In genomic region chr2:102442967-102443828, GRCh38 we compare ENCODE assay signal across 10 cellular contexts. TPM values are rescaled to one million over a fixed set of nuclear protein-coding genes. Genes with fewer than 3 reads are reported as not detected.
DNase-seq lines count a peak whose midpoint lies in the region; ATAC-seq and TF ChIP-seq lines count a peak whose summit lies in the region.
"Had no signal": no experiment of that assay in that cellular context is flagged by ENCODE, and none has a peak within 500 bp of the region (broad histone marks: within the 10 kb centered on the region; RNA-seq: fewer than 3 reads in every experiment).

No MANE protein-coding gene starts in this region.

- H3K4me1 Mint-ChIP-seq in osteocyte (ENCODE audit: unreplicated experiment): no peaks in the 10 kb centered on the region

- peaks cover 12% of the 10 kb centered on the region for H3K27me3 Mint-ChIP-seq in osteocyte (ENCODE audit: unreplicated experiment)

- peak; percentile 42 to 57 for DNase-seq in activated CD4-positive, alpha-beta T cell treated with anti-CD3 and anti-CD28 coated beads, Interleukin-2, amount 50 U/mL, for 48 hours
- DNase-seq in esophagus muscularis mucosa (ENCODE audit: extremely low spot score) (peak; percentile 84), osteocyte (ENCODE audit: extremely low spot score, unreplicated experiment) (no peak), NCI-H1105 treated with DMSO at 0.1 percent for 48 hours (lab: John Stamatoyannopoulos, UW) (no peak)

- ATAC-seq in GM19351 (IDR thresholded peaks at IDR 0.05; ENCODE audit: unreplicated experiment) (peak; percentile 79), HG03025 (IDR thresholded peaks at IDR 0.05; ENCODE audit: low FRiP score, unreplicated experiment) (no peak)

- TF ChIP-seq POLR2A in esophagus muscularis mucosa (IDR thresholded peaks at IDR 0.05; ENCODE audit: low read depth): no peak

- H3K27ac Mint-ChIP-seq in osteocyte (ENCODE audit: unreplicated experiment): no peak overlapping the region

- 32% methylated on average over 13 of the region's 13 CpGs for WGBS in esophagus muscularis mucosa

- no peaks in the 10 kb centered on the region for H3K4me1 ChIP-seq in esophagus muscularis mucosa

- intact Hi-C loops in esophagus muscularis mucosa (cut with DNase I): no loop called here

- no peaks in the 10 kb centered on the region for H3K9me3 Mint-ChIP-seq in osteocyte (ENCODE audit: unreplicated experiment)

- H3K4me3 ChIP-seq in esophagus muscularis mucosa: no peak overlapping the region

- H3K27ac ChIP-seq in C4-2B (no peak overlapping the region), esophagus muscularis mucosa (replicated peaks in 1 of 4) (no peak overlapping the region)

- TF ChIP-seq EP300 in esophagus muscularis mucosa (IDR thresholded peaks at IDR 0.05): no peak

- H3K9me3 ChIP-seq in esophagus muscularis mucosa: no peaks in the 10 kb centered on the region

- H3K4me3 Mint-ChIP-seq in osteocyte (ENCODE audit: unreplicated experiment): no peak overlapping the region

- no peaks in the 10 kb centered on the region for H3K36me3 ChIP-seq in esophagus muscularis mucosa

- peaks cover 0 to 14% (median 0%) of the 10 kb centered on the region in 4 donors for H3K27me3 ChIP-seq in esophagus muscularis mucosa

- TF ChIP-seq CTCF in C4-2B (conservative IDR thresholded peaks at IDR 0.05) (peak; percentile 84), LNCAP (IDR thresholded peaks at IDR 0.05) (peak; percentile 74), esophagus muscularis mucosa (IDR thresholded peaks at IDR 0.05) (peak; percentile 32 to 51 (median 51)), osteocyte (IDR thresholded peaks at IDR 0.05) (peak; percentile 72)

- H3K36me3 Mint-ChIP-seq in osteocyte (ENCODE audit: unreplicated experiment): no peaks in the 10 kb centered on the region

RNA-seq across cellular contexts. Expression of gene IL18RAP, which starts 20.2 kb away (rescaled TPM):
- total RNA-seq in esophagus muscularis mucosa: 10 to 100 TPM in 1 of 4 donors, under 1 TPM in 3; 0.42 to 11.3 (median 0.58) TPM
- total RNA-seq in osteocyte: not detected in 2 replicates
- total RNA-seq: LHCN-M2 had no signal

RNA-seq across cellular contexts. Expression of gene SLC9A4, which starts 29.8 kb away (rescaled TPM):
- total RNA-seq in esophagus muscularis mucosa (not detected), osteocyte (not detected in 2 replicates)
- total RNA-seq: pulmonary artery endothelial cell had no signal

Comparison
In these comparisons a context has a peak if more than half of its experiments do, and no peak if none do; other contexts are left out.
1. DNase-seq: peak in activated CD4-positive, alpha-beta T cell treated with anti-CD3 and anti-CD28 coated beads, Interleukin-2, amount 50 U/mL, for 48 hours (2 of 2) and esophagus muscularis mucosa (single experiment); none in osteocyte (single experiment) and NCI-H1105 treated with DMSO at 0.1 percent for 48 hours (single experiment).
2. Peak in every context shown above with its lines, with median percentiles within 50 percentile points of each other: CTCF ChIP-seq.